Comparison of ENCODE assay signal across 8 cellular contexts in the genomic region with DNA sequence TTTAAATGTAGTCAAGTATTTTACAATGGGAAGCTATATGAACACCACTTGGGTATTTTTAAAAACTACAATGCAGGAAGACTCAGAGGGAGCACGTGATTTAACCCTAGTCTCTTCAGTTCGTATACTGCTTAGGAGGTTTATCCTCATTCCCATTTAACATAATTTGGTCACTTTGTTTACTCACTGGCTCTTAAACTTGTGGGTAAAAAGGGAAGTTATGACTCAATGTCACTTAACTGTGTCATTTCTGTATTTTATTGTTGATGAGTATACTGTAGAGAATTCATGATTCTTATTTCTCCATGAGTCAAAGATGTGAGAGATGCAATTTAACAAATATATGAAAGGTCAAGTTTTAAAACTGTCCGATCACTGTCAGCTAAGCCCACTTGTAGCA. TPM values are rescaled to one million over a fixed set of nuclear protein-coding genes. Genes with fewer than 3 reads are reported as not detected.
A peak's percentile ranks its signal among the peaks of the same experiment; 100 is the strongest.
DNase-seq lines count a peak whose midpoint lies in the region; ATAC-seq and TF ChIP-seq lines count a peak whose summit lies in the region.

No MANE protein-coding gene starts in this region.

- H3K9me3 ChIP-seq in SK-N-SH (no peaks in the 10 kb centered on the region), lung (ENCODE audit: control insufficient read depth in 2 of 2, insufficient read depth in 1 of 2, low read length in 1 of 2) (no peaks in the 10 kb centered on the region), tibial artery (no peaks in the 10 kb centered on the region)

- TF ChIP-seq CTCF in SK-N-SH (IDR thresholded peaks at IDR 0.05) (no peak), lung (IDR thresholded peaks at IDR 0.05; ENCODE audit: control extremely low read depth, extremely low read depth) (no peak), tibial artery (IDR thresholded peaks at IDR 0.05) (no peak)

- no peak for TF ChIP-seq RAD21 in SK-N-SH (IDR thresholded peaks at IDR 0.05; ENCODE audit: low read length)

- H3K36me3 ChIP-seq in SK-N-SH (replicated peaks in 1 of 2; ENCODE audit: control insufficient read depth in 1 of 2, insufficient read depth in 2 of 2, low read length in 1 of 2) (peaks cover 47 to 57% of the 10 kb centered on the region in 2 experiments), lung (ENCODE audit: control insufficient read depth in 2 of 2, insufficient read depth in 2 of 2, low read length in 2 of 2) (peaks cover 0 to 10% of the 10 kb centered on the region in 2 donors), tibial artery (peaks cover 34 to 59% (median 43%) of the 10 kb centered on the region in 3 donors)

- peaks cover 13% of the 10 kb centered on the region for H3F3A ChIP-seq in SK-N-SH (replicated peaks; ENCODE audit: insufficient read depth)

- peak overlapping the region in 1 of 2 experiments; percentile 71; a peak in 2 of 4 replicates for H3K27ac ChIP-seq in SK-N-SH (ENCODE audit: low read depth in 2 of 2, low read length in 1 of 2)
- no peak overlapping the region for H3K27ac ChIP-seq in lung (ENCODE audit: low read depth in 1 of 2, low read length in 1 of 2)
- no peak overlapping the region for H3K27ac ChIP-seq in tibial artery

- H3K27me3 ChIP-seq in SK-N-SH (ENCODE audit: insufficient read depth), result no peaks in the 10 kb centered on the region
- H3K27me3 ChIP-seq in lung (ENCODE audit: control insufficient read depth, insufficient read depth), result no peaks in the 10 kb centered on the region
- H3K27me3 ChIP-seq in tibial artery, result no peaks in the 10 kb centered on the region

- 41% methylated on average over 3 of the region's 3 CpGs for WGBS in SK-N-SH (ENCODE audit: low lambda C conversion rate)
- 37 to 42% methylated on average over 3 of the region's 3 CpGs for WGBS in lung, 2 donors

- CTCF ChIA-PET in SK-N-SH (lab: Yijun Ruan, JAX), result interaction anchor here (1.3 to 3.9 kb wide), 7 partner anchors 17 to 243 kb away, joined by 4 to 21 read pairs (median 5); a partner anchor contains a TSS

- H3K4me3 ChIP-seq in SK-N-SH (ENCODE audit: low read depth in 2 of 2, low read length in 1 of 2) (no peak overlapping the region), lung (no peak overlapping the region), tibial artery (no peak overlapping the region)

- intact Hi-C loops in tibial artery (cut with DNase I; ENCODE audit: low total_unique reads), result no loop called here

- H3K9ac ChIP-seq in SK-N-SH, result no peak overlapping the region; the same call in 1 of the 2 replicates

- no peak overlapping the region for H2AFZ ChIP-seq in SK-N-SH (ENCODE audit: low read depth)

- peak in 1 of 2 experiments; percentile 58; a peak in 1 of 4 replicates for TF ChIP-seq EP300 in SK-N-SH (IDR thresholded peaks at IDR 0.05; ENCODE audit: borderline replicate concordance in 1 of 2, low read depth in 1 of 2, low read length in 1 of 2)

- ATAC-seq in HG02759 (IDR thresholded peaks at IDR 0.05; ENCODE audit: unreplicated experiment), result peak; percentile 71
- peak; percentile 41 for ATAC-seq in lung (ENCODE audit: insufficient read depth, low FRiP score)

- POLR2A ChIA-PET in SK-N-SH (lab: Yijun Ruan, JAX), result no interaction called here

- H3K4me1 ChIP-seq in SK-N-SH (ENCODE audit: control insufficient read depth in 1 of 2, insufficient read depth in 2 of 2, low read depth in 1 of 2, low read length in 1 of 2) (peaks cover 0 to 20% of the 10 kb centered on the region in 2 experiments; a peak in 1 of 4 replicates), lung (ENCODE audit: control insufficient read depth in 2 of 2, insufficient read depth in 2 of 2, low read length in 2 of 2) (no peaks in the 10 kb centered on the region), tibial artery (peaks cover 0 to 4% (median 0%) of the 10 kb centered on the region in 4 donors)

- no peaks in the 10 kb centered on the region for H3K79me2 ChIP-seq in SK-N-SH (ENCODE audit: insufficient read depth)

- H4K20me1 ChIP-seq in SK-N-SH (ENCODE audit: insufficient read depth), result no peaks in the 10 kb centered on the region

- H3K9me2 ChIP-seq in SK-N-SH, result no peaks in the 10 kb centered on the region

- H3K4me2 ChIP-seq in SK-N-SH, result peak overlapping the region; percentile 9; the same call in 1 of the 2 replicates

- DNase-seq in GM04503 (ENCODE audit: low read depth), result peak; percentile 68
- no peak for DNase-seq in SK-N-SH
- no peak for DNase-seq in lung (ENCODE audit: low spot score)
- no peak for DNase-seq in tibial artery
- DNase-seq in NCI-H2171 (lab: John Stamatoyannopoulos, UW), result no peak
- DNase-seq in NCI-H146 treated with DMSO at 0.1 percent for 48 hours (lab: John Stamatoyannopoulos, UW; ENCODE audit: unreplicated experiment), result no peak
- no peak for DNase-seq in NCI-H446 treated with DMSO at 0.1 percent for 48 hours (lab: John Stamatoyannopoulos, UW)

TF ChIP-seq in SK-N-SH, 30 proteins besides CTCF, POLR2A, EP300 and RAD21:
- TF ChIP-seq PBX3 (IDR thresholded peaks at IDR 0.05) (peak; percentile 85), TEAD4 (IDR thresholded peaks at IDR 0.05; ENCODE audit: borderline replicate concordance, insufficient read depth) (peak; percentile 56; the same call in 1 of the 2 replicates), GABPA (IDR thresholded peaks at IDR 0.05; ENCODE audit: low read depth) (0 out of 2 replicates have a peak, but pooled peaks have one; percentile 3), TCF12 (IDR thresholded peaks at IDR 0.05) (peak; percentile 65), NFIC (IDR thresholded peaks at IDR 0.05; ENCODE audit: borderline replicate concordance) (peak; percentile 11; the same call in 1 of the 2 replicates), JUND (IDR thresholded peaks at IDR 0.05) (peak; percentile 61), SIN3A (IDR thresholded peaks at IDR 0.05; ENCODE audit: borderline replicate concordance, low read depth, low read length) (no peak), MEF2A (IDR thresholded peaks at IDR 0.05; ENCODE audit: borderline replicate concordance, low read depth) (peak; percentile 47; the same call in 1 of the 2 replicates), USF1 (IDR thresholded peaks at IDR 0.05; ENCODE audit: borderline replicate concordance, low read depth) (peak; percentile 61; the same call in 1 of the 2 replicates), FOSL2 (IDR thresholded peaks at IDR 0.05; ENCODE audit: borderline replicate concordance, low read depth) (peak; percentile 87), MAX (IDR thresholded peaks at IDR 0.05; ENCODE audit: low read depth) (peak; percentile 30; the same call in 1 of the 2 replicates), RFX5 (IDR thresholded peaks at IDR 0.05; ENCODE audit: low read length) (no peak), SMC3 (IDR thresholded peaks at IDR 0.05; ENCODE audit: low read depth, low read length) (no peak), RXRA (IDR thresholded peaks at IDR 0.05; ENCODE audit: borderline replicate concordance, low read depth) (peak; percentile 52), CHD2 (IDR thresholded peaks at IDR 0.05; ENCODE audit: low read length, partially characterized antibody) (no peak)

RNA-seq across cellular contexts. Expression of gene SLC66A3, which starts 48.2 kb away (rescaled TPM):
- polyA plus RNA-seq in SK-N-SH (2012; rRNA removed) (49.0 and 53.9 TPM in 2 replicates), lung (10 to 100 TPM; 17.6 to 21.3 TPM)
- polyA plus RNA-seq in SK-N-SH (2012; cell fraction: cytosol; rRNA removed), result 43.8 and 49.4 TPM in 2 replicates
- 40.4 and 57.5 TPM in 2 replicates for polyA plus RNA-seq in SK-N-SH (2012; cell fraction: nucleus; rRNA removed)
- 10 to 100 TPM; 23.4 to 27.4 TPM for total RNA-seq in lung
